ENCODE assay signal across 1 cellular context in genomic region chr20:51735728-51736600, GRCh38.
TF ChIP-seq lines count a peak whose summit lies in the region.

No MANE protein-coding gene starts in this region.

TF ChIP-seq in HepG2, 621 proteins besides CTCF, POLR2A, EP300 and RAD21 (continued from another document and continues in another):
- TF ChIP-seq ZBTB34 (CRISPR knock-in tag; IDR thresholded peaks at IDR 0.05) = peak; percentile 65; the same call in 1 of the 2 replicates
- peak; percentile 70; the same call in 1 of the 2 replicates for TF ChIP-seq RARA (CRISPR knock-in tag; IDR thresholded peaks at IDR 0.05)
- peak; percentile 78; the same call in 1 of the 2 replicates for TF ChIP-seq ZNF274 (CRISPR knock-in tag; IDR thresholded peaks at IDR 0.05)
- TF ChIP-seq ADNP (CRISPR knock-in tag; IDR thresholded peaks at IDR 0.05) = peak; percentile 72; the same call in 1 of the 2 replicates
- TF ChIP-seq ZMYM2 (CRISPR knock-in tag; IDR thresholded peaks at IDR 0.05) = 0 out of 2 replicates have a peak, but pooled peaks have one; percentile 62
- no peak for TF ChIP-seq ZNF225 (CRISPR knock-in tag; IDR thresholded peaks at IDR 0.05)
- TF ChIP-seq MAZ (IDR thresholded peaks at IDR 0.05; ENCODE audit: borderline replicate concordance, low read depth, low read length) = no peak
- 0 out of 2 replicates have a peak, but pooled peaks have one; percentile 35 for TF ChIP-seq MAZ (CRISPR knock-in tag; IDR thresholded peaks at IDR 0.05; ENCODE audit: low read depth)
- peak; percentile 80 for TF ChIP-seq PAXIP1 (CRISPR knock-in tag; conservative IDR thresholded peaks at IDR 0.05)
- TF ChIP-seq HDAC1 (CRISPR knock-in tag; IDR thresholded peaks at IDR 0.05) = peak; percentile 27; the same call in 1 of the 2 replicates
- TF ChIP-seq ZSCAN29 (CRISPR knock-in tag; conservative IDR thresholded peaks at IDR 0.05) = no peak
- peak; percentile 29; the same call in 1 of the 2 replicates for TF ChIP-seq ZBTB39 (CRISPR knock-in tag; IDR thresholded peaks at IDR 0.05)
- TF ChIP-seq DRAP1 (CRISPR knock-in tag; IDR thresholded peaks at IDR 0.05) = peak; percentile 66; the same call in 1 of the 2 replicates
- peak; percentile 82 for TF ChIP-seq ELF3 (CRISPR knock-in tag; IDR thresholded peaks at IDR 0.05)
- TF ChIP-seq SNAPC2 (CRISPR knock-in tag; IDR thresholded peaks at IDR 0.05) = 0 out of 2 replicates have a peak, but pooled peaks have one; percentile 39
- TF ChIP-seq NFKBIZ (CRISPR knock-in tag; IDR thresholded peaks at IDR 0.05) = no peak
- TF ChIP-seq RFX1 (IDR thresholded peaks at IDR 0.05) = no peak
- TF ChIP-seq KDM2A (CRISPR knock-in tag; IDR thresholded peaks at IDR 0.05; ENCODE audit: borderline replicate concordance, low read depth) = 0 out of 2 replicates have a peak, but pooled peaks have one; percentile 32
- no peak for TF ChIP-seq ZNF784 (CRISPR knock-in tag; IDR thresholded peaks at IDR 0.05; ENCODE audit: borderline replicate concordance)
- TF ChIP-seq IRF2 (CRISPR knock-in tag; IDR thresholded peaks at IDR 0.05) = peak; percentile 77; the same call in 1 of the 2 replicates
- TF ChIP-seq SIN3A (IDR thresholded peaks at IDR 0.05; ENCODE audit: borderline replicate concordance, low read depth, low read length) = 0 out of 2 replicates have a peak, but pooled peaks have one; percentile 43
- no peak for TF ChIP-seq ZBTB25 (CRISPR knock-in tag; IDR thresholded peaks at IDR 0.05)
- 0 out of 2 replicates have a peak, but pooled peaks have one; percentile 50 for TF ChIP-seq ZNF136 (CRISPR knock-in tag; IDR thresholded peaks at IDR 0.05; ENCODE audit: low read depth)
- no peak for TF ChIP-seq ZC3H13 (CRISPR knock-in tag; IDR thresholded peaks at IDR 0.05)
- TF ChIP-seq NAIF1 (CRISPR knock-in tag; IDR thresholded peaks at IDR 0.05; ENCODE audit: borderline replicate concordance) = no peak
- TF ChIP-seq BRF2 (CRISPR knock-in tag; IDR thresholded peaks at IDR 0.05) = no peak
- TF ChIP-seq DR1 (CRISPR knock-in tag; IDR thresholded peaks at IDR 0.05) = no peak
- TF ChIP-seq ZMYM4 (CRISPR knock-in tag; IDR thresholded peaks at IDR 0.05) = peak; percentile 59; the same call in 1 of the 2 replicates
- TF ChIP-seq ZNF569 (CRISPR knock-in tag; IDR thresholded peaks at IDR 0.05; ENCODE audit: borderline replicate concordance) = no peak
- peak; percentile 46; the same call in 1 of the 2 replicates for TF ChIP-seq ZNF710 (CRISPR knock-in tag; IDR thresholded peaks at IDR 0.05; ENCODE audit: borderline replicate concordance)
- TF ChIP-seq ARID5B (CRISPR knock-in tag; IDR thresholded peaks at IDR 0.05) = peak; percentile 74
- TF ChIP-seq ATRX (CRISPR knock-in tag; IDR thresholded peaks at IDR 0.05; ENCODE audit: borderline replicate concordance) = no peak
- peak; percentile 28; the same call in 1 of the 2 replicates for TF ChIP-seq HHEX (CRISPR knock-in tag; IDR thresholded peaks at IDR 0.05)
- peak; percentile 67 for TF ChIP-seq BCL6 (CRISPR knock-in tag; IDR thresholded peaks at IDR 0.05)
- no peak for TF ChIP-seq SOX13 (IDR thresholded peaks at IDR 0.05)
- TF ChIP-seq SOX13 (CRISPR knock-in tag; conservative IDR thresholded peaks at IDR 0.05 in 1 of 2, IDR thresholded peaks at IDR 0.05 in 1 of 2) = peak in 1 of 2 experiments; percentile 66; a peak in 2 of 4 replicates
- no peak for TF ChIP-seq ZNF615 (CRISPR knock-in tag; IDR thresholded peaks at IDR 0.05; ENCODE audit: borderline replicate concordance)
- TF ChIP-seq CEBPB (IDR thresholded peaks at IDR 0.05; ENCODE audit: borderline replicate concordance, low read depth, low read length) = no peak
- no peak for TF ChIP-seq TOPORS (CRISPR knock-in tag; IDR thresholded peaks at IDR 0.05)
- TF ChIP-seq DNMT1 (CRISPR knock-in tag; IDR thresholded peaks at IDR 0.05) = no peak
- TF ChIP-seq ZNF124 (CRISPR knock-in tag; IDR thresholded peaks at IDR 0.05) = no peak
- peak; percentile 58; the same call in 1 of the 2 replicates for TF ChIP-seq HNF4A (CRISPR knock-in tag; IDR thresholded peaks at IDR 0.05)
- TF ChIP-seq TEAD3 (CRISPR knock-in tag; optimal IDR thresholded peaks at IDR 0.05; ENCODE audit: borderline replicate concordance) = peak; percentile 32
- TF ChIP-seq POGZ (CRISPR knock-in tag; IDR thresholded peaks at IDR 0.05) = peak; percentile 54
- peak; percentile 63; the same call in 1 of the 2 replicates for TF ChIP-seq ZNF792 (CRISPR knock-in tag; IDR thresholded peaks at IDR 0.05)
- TF ChIP-seq ZNF788 (CRISPR knock-in tag; IDR thresholded peaks at IDR 0.05; ENCODE audit: borderline replicate concordance) = peak; percentile 68; the same call in 1 of the 2 replicates
- peak; percentile 71; the same call in 1 of the 2 replicates for TF ChIP-seq ZNF567 (CRISPR knock-in tag; IDR thresholded peaks at IDR 0.05; ENCODE audit: borderline replicate concordance)
- TF ChIP-seq BORCS8-MEF2B (CRISPR knock-in tag; IDR thresholded peaks at IDR 0.05) = no peak
- no peak for TF ChIP-seq CENPT (CRISPR knock-in tag; IDR thresholded peaks at IDR 0.05; ENCODE audit: low read depth)
- 0 out of 2 replicates have a peak, but pooled peaks have one; percentile 29 for TF ChIP-seq MTA1 (CRISPR knock-in tag; IDR thresholded peaks at IDR 0.05; ENCODE audit: borderline replicate concordance)
- TF ChIP-seq ZNF607 (CRISPR knock-in tag; IDR thresholded peaks at IDR 0.05; ENCODE audit: borderline replicate concordance) = peak; percentile 68
